ENCODE assay signal across 1 cellular context in the genomic region with DNA sequence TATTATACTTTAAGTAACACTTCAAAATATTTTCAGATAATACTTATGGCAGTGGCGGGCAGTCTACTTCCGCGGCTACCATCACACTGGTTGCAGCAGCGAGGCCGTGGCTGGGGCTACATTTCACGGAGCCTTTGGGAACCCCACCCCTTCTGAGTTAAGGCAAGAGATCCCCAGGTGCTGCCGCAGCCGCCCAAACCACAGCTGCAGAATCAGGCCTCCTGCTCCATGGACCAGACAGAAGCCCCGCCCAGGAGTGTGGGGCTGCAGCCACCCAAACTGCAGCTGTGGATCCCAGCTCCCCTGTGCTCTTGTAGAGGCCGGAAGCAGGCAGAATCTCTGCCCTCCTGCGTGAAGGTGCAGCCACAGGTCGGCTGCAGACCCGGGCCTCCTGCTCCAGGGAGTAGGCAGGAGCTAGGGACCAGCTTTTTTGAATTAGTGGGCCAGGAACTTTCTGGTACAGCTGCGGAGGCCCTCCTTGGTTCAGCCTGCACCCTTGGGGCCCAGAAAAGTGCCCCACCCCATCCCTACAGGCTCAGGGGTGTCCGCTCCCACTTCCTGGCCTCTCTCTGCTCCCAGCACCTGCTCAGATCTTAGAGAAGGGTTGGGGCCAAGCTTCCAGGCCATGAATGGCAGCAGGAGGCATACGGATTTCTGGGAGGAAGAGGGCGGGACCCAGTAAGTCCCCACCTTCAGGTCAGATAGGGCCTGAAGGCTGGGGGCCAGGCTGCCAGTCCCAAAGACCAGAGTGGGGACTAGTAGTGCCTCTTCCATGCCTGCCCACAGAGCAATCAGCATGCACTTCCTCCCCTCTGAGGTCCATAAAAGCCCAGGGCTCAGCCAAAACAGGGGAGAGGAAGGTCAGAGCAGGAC.
TF ChIP-seq lines count a peak whose summit lies in the region.

No MANE protein-coding gene starts in this region.

TF ChIP-seq in H1, 55 proteins besides CTCF, POLR2A, EP300 and RAD21:
- TF ChIP-seq GTF2F1 (IDR thresholded peaks at IDR 0.05; ENCODE audit: borderline replicate concordance, low read depth, low read length) (no peak), KDM4A (IDR thresholded peaks at IDR 0.05; ENCODE audit: low read depth, low read length, severe bottlenecking) (no peak), SP4 (IDR thresholded peaks at IDR 0.05; ENCODE audit: low read length) (no peak), SRF (IDR thresholded peaks at IDR 0.05; ENCODE audit: low read depth, low read length) (no peak), NANOG (IDR thresholded peaks at IDR 0.05; ENCODE audit: insufficient read depth, low read depth, low read length, poor library complexity, severe bottlenecking) (no peak), CHD1 (IDR thresholded peaks at IDR 0.05; ENCODE audit: low read depth, low read length) (no peak), TCF12 (IDR thresholded peaks at IDR 0.05; ENCODE audit: low read depth, low read length) (no peak), RFX5 (IDR thresholded peaks at IDR 0.05; ENCODE audit: borderline replicate concordance, low read depth, low read length) (no peak), SAP30 (IDR thresholded peaks at IDR 0.05; ENCODE audit: insufficient read depth, insufficient replicate concordance, low read length) (no peak), POLR2AphosphoS5 (IDR thresholded peaks at IDR 0.05; ENCODE audit: low read depth, low read length) (no peak), CHD2 (IDR thresholded peaks at IDR 0.05; ENCODE audit: low read length) (no peak), JUND (IDR thresholded peaks at IDR 0.05; ENCODE audit: low read length) (no peak)
